1 cellular context compared by ENCODE assay signal in the genomic region with DNA sequence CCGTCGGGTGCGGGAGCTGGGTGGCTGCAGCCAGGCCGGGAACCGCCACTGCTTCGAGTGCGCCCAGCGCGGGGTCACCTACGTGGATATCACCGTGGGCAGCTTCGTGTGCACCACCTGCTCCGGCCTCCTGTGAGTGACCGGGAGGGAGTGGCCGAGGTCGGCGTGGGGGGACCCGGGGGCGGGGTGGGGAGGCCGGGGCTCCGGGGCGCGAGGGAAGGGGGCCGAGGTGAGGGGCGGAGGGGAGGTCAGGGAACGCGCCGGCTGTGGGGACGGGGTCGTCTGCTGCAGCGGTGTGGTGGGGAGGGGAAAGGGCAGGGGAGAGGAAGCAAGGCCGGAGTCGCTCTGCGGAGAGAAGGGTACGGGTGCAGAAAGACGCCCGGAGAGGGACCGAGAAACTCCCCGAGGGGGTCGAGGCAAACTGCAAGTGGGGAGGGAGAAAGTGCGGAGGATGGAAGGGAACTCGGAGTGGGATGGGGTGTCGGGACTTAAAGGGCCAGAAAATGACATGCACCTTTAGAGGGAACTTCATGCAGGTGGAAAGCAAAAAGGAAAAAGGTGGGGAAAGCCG.
TF ChIP-seq lines count a peak whose summit lies in the region.

No MANE protein-coding gene starts in this region.

TF ChIP-seq in K562, 482 proteins besides CTCF, POLR2A, EP300 and RAD21 (continued from another document):
- TF ChIP-seq, protein P1, sequence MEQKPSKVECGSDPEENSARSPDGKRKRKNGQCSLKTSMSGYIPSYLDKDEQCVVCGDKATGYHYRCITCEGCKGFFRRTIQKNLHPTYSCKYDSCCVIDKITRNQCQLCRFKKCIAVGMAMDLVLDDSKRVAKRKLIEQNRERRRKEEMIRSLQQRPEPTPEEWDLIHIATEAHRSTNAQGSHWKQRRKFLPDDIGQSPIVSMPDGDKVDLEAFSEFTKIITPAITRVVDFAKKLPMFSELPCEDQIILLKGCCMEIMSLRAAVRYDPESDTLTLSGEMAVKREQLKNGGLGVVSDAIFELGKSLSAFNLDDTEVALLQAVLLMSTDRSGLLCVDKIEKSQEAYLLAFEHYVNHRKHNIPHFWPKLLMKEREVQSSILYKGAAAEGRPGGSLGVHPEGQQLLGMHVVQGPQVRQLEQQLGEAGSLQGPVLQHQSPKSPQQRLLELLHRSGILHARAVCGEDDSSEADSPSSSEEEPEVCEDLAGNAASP (IDR thresholded peaks at IDR 0.05) = no peak
- no peak for TF ChIP-seq ZNF24 (IDR thresholded peaks at IDR 0.05)
- TF ChIP-seq ZNF354B (CRISPR knock-in tag; IDR thresholded peaks at IDR 0.05) = no peak
- TF ChIP-seq JUN (IDR thresholded peaks at IDR 0.05; ENCODE audit: borderline replicate concordance, low read depth, low read length) = no peak
- no peak for TF ChIP-seq JUN (CRISPR knock-in tag; IDR thresholded peaks at IDR 0.05; ENCODE audit: borderline replicate concordance)
- TF ChIP-seq, protein P2, sequence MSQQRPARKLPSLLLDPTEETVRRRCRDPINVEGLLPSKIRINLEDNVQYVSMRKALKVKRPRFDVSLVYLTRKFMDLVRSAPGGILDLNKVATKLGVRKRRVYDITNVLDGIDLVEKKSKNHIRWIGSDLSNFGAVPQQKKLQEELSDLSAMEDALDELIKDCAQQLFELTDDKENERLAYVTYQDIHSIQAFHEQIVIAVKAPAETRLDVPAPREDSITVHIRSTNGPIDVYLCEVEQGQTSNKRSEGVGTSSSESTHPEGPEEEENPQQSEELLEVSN (IDR thresholded peaks at IDR 0.05; ENCODE audit: borderline replicate concordance in 1 of 2, extremely low read depth in 1 of 2, insufficient read depth in 1 of 2, insufficient read length in 1 of 2, low read depth in 1 of 2, low read length in 1 of 2, poor library complexity in 1 of 2, severe bottlenecking in 1 of 2) = peak in 1 of 2 experiments; percentile 54
- TF ChIP-seq ZBTB7A (IDR thresholded peaks at IDR 0.05; ENCODE audit: borderline replicate concordance, control insufficient read depth, low read depth, low read length) = peak; percentile 58; the same call in 1 of the 2 replicates
- TF ChIP-seq SAFB (IDR thresholded peaks at IDR 0.05; ENCODE audit: borderline replicate concordance, low read depth, low read length) = no peak
- TF ChIP-seq KHSRP (IDR thresholded peaks at IDR 0.05) = no peak
- no peak for TF ChIP-seq SNRNP70 (optimal IDR thresholded peaks at IDR 0.05; ENCODE audit: low read depth, low read length)
- TF ChIP-seq ARNT (IDR thresholded peaks at IDR 0.05) = no peak
- no peak for TF ChIP-seq KDM2B (CRISPR knock-in tag; IDR thresholded peaks at IDR 0.05)
- no peak for TF ChIP-seq CCAR2 (IDR thresholded peaks at IDR 0.05; ENCODE audit: low read depth, low read length)
- no peak for TF ChIP-seq ZNF384 (IDR thresholded peaks at IDR 0.05; ENCODE audit: low read depth, low read length)
- TF ChIP-seq KDM1A (IDR thresholded peaks at IDR 0.05) = no peak
- TF ChIP-seq ZNF79 (CRISPR knock-in tag; IDR thresholded peaks at IDR 0.05; ENCODE audit: low read depth) = no peak
- no peak for TF ChIP-seq TAF7 (tag; IDR thresholded peaks at IDR 0.05)
- TF ChIP-seq, protein P3, sequence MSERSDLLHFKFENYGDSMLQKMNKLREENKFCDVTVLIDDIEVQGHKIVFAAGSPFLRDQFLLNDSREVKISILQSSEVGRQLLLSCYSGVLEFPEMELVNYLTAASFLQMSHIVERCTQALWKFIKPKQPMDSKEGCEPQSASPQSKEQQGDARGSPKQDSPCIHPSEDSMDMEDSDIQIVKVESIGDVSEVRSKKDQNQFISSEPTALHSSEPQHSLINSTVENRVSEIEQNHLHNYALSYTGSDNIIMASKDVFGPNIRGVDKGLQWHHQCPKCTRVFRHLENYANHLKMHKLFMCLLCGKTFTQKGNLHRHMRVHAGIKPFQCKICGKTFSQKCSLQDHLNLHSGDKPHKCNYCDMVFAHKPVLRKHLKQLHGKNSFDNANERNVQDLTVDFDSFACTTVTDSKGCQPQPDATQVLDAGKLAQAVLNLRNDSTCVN (CRISPR knock-in tag; IDR thresholded peaks at IDR 0.05) = 0 out of 2 replicates have a peak, but pooled peaks have one; percentile 52
- TF ChIP-seq, protein P4, sequence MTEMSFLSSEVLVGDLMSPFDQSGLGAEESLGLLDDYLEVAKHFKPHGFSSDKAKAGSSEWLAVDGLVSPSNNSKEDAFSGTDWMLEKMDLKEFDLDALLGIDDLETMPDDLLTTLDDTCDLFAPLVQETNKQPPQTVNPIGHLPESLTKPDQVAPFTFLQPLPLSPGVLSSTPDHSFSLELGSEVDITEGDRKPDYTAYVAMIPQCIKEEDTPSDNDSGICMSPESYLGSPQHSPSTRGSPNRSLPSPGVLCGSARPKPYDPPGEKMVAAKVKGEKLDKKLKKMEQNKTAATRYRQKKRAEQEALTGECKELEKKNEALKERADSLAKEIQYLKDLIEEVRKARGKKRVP (CRISPR knock-in tag; IDR thresholded peaks at IDR 0.05) = no peak
- TF ChIP-seq RBFOX2 (IDR thresholded peaks at IDR 0.05; ENCODE audit: low read depth, low read length) = peak; percentile 59
- TF ChIP-seq CHD4 (IDR thresholded peaks at IDR 0.05; ENCODE audit: insufficient read depth, insufficient replicate concordance, low read depth, low read length, poor library complexity, severe bottlenecking) = no peak
- no peak for TF ChIP-seq MECOM (CRISPR knock-in tag; IDR thresholded peaks at IDR 0.05)
- TF ChIP-seq KAT7 (CRISPR knock-in tag; IDR thresholded peaks at IDR 0.05; ENCODE audit: borderline replicate concordance) = peak; percentile 4; the same call in 1 of the 2 replicates
- TF ChIP-seq CEBPG (CRISPR knock-in tag; IDR thresholded peaks at IDR 0.05) = no peak
- no peak for TF ChIP-seq CEBPG (tag; conservative IDR thresholded peaks at IDR 0.05 in 1 of 2, IDR thresholded peaks at IDR 0.05 in 1 of 2)
- no peak for TF ChIP-seq ZFP30 (CRISPR knock-in tag; IDR thresholded peaks at IDR 0.05; ENCODE audit: borderline replicate concordance)
- TF ChIP-seq, protein P5, sequence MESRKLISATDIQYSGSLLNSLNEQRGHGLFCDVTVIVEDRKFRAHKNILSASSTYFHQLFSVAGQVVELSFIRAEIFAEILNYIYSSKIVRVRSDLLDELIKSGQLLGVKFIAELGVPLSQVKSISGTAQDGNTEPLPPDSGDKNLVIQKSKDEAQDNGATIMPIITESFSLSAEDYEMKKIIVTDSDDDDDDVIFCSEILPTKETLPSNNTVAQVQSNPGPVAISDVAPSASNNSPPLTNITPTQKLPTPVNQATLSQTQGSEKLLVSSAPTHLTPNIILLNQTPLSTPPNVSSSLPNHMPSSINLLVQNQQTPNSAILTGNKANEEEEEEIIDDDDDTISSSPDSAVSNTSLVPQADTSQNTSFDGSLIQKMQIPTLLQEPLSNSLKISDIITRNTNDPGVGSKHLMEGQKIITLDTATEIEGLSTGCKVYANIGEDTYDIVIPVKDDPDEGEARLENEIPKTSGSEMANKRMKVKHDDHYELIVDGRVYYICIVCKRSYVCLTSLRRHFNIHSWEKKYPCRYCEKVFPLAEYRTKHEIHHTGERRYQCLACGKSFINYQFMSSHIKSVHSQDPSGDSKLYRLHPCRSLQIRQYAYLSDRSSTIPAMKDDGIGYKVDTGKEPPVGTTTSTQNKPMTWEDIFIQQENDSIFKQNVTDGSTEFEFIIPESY (CRISPR knock-in tag; IDR thresholded peaks at IDR 0.05) = no peak
- TF ChIP-seq, protein P6, sequence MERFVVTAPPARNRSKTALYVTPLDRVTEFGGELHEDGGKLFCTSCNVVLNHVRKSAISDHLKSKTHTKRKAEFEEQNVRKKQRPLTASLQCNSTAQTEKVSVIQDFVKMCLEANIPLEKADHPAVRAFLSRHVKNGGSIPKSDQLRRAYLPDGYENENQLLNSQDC (CRISPR knock-in tag; IDR thresholded peaks at IDR 0.05) = no peak
- peak; percentile 5 for TF ChIP-seq PCBP1 (IDR thresholded peaks at IDR 0.05; ENCODE audit: low read depth, low read length, poor library complexity, severe bottlenecking)
- TF ChIP-seq PTBP1 (IDR thresholded peaks at IDR 0.05; ENCODE audit: low read depth, low read length) = no peak
- TF ChIP-seq, protein P7, sequence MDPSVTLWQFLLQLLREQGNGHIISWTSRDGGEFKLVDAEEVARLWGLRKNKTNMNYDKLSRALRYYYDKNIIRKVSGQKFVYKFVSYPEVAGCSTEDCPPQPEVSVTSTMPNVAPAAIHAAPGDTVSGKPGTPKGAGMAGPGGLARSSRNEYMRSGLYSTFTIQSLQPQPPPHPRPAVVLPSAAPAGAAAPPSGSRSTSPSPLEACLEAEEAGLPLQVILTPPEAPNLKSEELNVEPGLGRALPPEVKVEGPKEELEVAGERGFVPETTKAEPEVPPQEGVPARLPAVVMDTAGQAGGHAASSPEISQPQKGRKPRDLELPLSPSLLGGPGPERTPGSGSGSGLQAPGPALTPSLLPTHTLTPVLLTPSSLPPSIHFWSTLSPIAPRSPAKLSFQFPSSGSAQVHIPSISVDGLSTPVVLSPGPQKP (CRISPR knock-in tag; IDR thresholded peaks at IDR 0.05) = no peak
- TF ChIP-seq FOXP1 (CRISPR knock-in tag; IDR thresholded peaks at IDR 0.05) = no peak; the same call in 1 of the 2 replicates
- TF ChIP-seq ARHGAP35 (IDR thresholded peaks at IDR 0.05; ENCODE audit: partially characterized antibody) = no peak
- TF ChIP-seq BCOR (IDR thresholded peaks at IDR 0.05) = no peak
- no peak for TF ChIP-seq GATAD2B (IDR thresholded peaks at IDR 0.05; ENCODE audit: borderline replicate concordance)
- TF ChIP-seq, protein P8, sequence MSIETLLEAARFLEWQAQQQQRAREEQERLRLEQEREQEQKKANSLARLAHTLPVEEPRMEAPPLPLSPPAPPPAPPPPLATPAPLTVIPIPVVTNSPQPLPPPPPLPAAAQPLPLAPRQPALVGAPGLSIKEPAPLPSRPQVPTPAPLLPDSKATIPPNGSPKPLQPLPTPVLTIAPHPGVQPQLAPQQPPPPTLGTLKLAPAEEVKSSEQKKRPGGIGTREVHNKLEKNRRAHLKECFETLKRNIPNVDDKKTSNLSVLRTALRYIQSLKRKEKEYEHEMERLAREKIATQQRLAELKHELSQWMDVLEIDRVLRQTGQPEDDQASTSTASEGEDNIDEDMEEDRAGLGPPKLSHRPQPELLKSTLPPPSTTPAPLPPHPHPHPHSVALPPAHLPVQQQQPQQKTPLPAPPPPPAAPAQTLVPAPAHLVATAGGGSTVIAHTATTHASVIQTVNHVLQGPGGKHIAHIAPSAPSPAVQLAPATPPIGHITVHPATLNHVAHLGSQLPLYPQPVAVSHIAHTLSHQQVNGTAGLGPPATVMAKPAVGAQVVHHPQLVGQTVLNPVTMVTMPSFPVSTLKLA (conservative IDR thresholded peaks at IDR 0.05) = no peak
- TF ChIP-seq EZH2 (IDR thresholded peaks at IDR 0.05; ENCODE audit: borderline replicate concordance, low read depth, low read length) = no peak
- TF ChIP-seq, protein P9, sequence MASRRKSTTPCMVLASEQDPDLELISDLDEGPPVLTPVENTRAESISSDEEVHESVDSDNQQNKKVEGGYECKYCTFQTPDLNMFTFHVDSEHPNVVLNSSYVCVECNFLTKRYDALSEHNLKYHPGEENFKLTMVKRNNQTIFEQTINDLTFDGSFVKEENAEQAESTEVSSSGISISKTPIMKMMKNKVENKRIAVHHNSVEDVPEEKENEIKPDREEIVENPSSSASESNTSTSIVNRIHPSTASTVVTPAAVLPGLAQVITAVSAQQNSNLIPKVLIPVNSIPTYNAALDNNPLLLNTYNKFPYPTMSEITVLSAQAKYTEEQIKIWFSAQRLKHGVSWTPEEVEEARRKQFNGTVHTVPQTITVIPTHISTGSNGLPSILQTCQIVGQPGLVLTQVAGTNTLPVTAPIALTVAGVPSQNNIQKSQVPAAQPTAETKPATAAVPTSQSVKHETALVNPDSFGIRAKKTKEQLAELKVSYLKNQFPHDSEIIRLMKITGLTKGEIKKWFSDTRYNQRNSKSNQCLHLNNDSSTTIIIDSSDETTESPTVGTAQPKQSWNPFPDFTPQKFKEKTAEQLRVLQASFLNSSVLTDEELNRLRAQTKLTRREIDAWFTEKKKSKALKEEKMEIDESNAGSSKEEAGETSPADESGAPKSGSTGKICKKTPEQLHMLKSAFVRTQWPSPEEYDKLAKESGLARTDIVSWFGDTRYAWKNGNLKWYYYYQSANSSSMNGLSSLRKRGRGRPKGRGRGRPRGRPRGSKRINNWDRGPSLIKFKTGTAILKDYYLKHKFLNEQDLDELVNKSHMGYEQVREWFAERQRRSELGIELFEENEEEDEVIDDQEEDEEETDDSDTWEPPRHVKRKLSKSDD (conservative IDR thresholded peaks at IDR 0.05; ENCODE audit: low read length) = no peak
- TF ChIP-seq, protein P10, sequence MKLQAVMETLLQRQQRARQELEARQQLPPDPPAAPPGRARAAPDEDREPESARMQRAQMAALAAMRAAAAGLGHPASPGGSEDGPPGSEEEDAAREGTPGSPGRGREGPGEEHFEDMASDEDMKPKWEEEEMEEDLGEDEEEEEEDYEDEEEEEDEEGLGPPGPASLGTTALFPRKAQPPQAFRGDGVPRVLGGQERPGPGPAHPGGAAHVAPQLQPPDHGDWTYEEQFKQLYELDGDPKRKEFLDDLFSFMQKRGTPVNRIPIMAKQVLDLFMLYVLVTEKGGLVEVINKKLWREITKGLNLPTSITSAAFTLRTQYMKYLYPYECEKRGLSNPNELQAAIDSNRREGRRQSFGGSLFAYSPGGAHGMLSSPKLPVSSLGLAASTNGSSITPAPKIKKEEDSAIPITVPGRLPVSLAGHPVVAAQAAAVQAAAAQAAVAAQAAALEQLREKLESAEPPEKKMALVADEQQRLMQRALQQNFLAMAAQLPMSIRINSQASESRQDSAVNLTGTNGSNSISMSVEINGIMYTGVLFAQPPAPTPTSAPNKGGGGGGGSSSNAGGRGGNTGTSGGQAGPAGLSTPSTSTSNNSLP (IDR thresholded peaks at IDR 0.05; ENCODE audit: borderline replicate concordance, low read depth, low read length) = no peak
- TF ChIP-seq MTA3 (IDR thresholded peaks at IDR 0.05; ENCODE audit: borderline replicate concordance) = no peak
- peak; percentile 9 for TF ChIP-seq PHF20 (IDR thresholded peaks at IDR 0.05; ENCODE audit: partially characterized antibody)
- TF ChIP-seq EGR1 (conservative IDR thresholded peaks at IDR 0.05) = no peak
- TF ChIP-seq TBL1XR1 (IDR thresholded peaks at IDR 0.05; ENCODE audit: low read length in 2 of 2) = no peak
- no peak for TF ChIP-seq ZNF764 (CRISPR knock-in tag; IDR thresholded peaks at IDR 0.05; ENCODE audit: low read depth)
- TF ChIP-seq NCOA1 (IDR thresholded peaks at IDR 0.05; ENCODE audit: low read depth) = no peak
- TF ChIP-seq HLTF (IDR thresholded peaks at IDR 0.05) = 0 out of 2 replicates have a peak, but pooled peaks have one; percentile 2
- no peak for TF ChIP-seq PTTG1 (tag; IDR thresholded peaks at IDR 0.05; ENCODE audit: low read depth)
- TF ChIP-seq, protein P11, sequence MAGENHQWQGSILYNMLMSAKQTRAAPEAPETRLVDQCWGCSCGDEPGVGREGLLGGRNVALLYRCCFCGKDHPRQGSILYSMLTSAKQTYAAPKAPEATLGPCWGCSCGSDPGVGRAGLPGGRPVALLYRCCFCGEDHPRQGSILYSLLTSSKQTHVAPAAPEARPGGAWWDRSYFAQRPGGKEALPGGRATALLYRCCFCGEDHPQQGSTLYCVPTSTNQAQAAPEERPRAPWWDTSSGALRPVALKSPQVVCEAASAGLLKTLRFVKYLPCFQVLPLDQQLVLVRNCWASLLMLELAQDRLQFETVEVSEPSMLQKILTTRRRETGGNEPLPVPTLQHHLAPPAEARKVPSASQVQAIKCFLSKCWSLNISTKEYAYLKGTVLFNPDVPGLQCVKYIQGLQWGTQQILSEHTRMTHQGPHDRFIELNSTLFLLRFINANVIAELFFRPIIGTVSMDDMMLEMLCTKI (IDR thresholded peaks at IDR 0.05; ENCODE audit: partially characterized antibody) = no peak
- TF ChIP-seq KAT2B (IDR thresholded peaks at IDR 0.05; ENCODE audit: low read depth, low read length) = no peak
TF ChIP-seq in K562: peak in this region for 28.
